ENCODE assay signal across 35 cellular contexts in the genomic region with DNA sequence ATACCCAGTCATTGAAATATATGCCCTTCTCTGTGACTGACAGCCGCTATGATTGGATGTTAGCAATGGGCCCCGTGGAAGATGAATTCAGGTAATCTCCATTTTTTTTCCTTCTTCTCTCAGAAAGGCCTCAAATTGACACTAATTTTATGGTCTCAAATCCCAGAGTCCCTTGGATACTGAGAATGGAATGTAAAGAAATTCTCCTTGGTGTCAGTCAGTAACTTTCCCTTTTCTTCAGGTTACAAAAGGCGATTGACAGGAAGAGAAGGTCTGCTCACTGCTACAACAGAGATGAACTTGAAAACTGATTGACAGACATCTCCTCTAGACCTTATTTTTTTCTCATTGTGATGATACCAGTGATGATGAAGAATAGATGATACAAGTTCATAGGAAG.
"Had no signal": no experiment of that assay in that cellular context is flagged by ENCODE, and none has a peak within 500 bp of the region (broad histone marks: within the 10 kb centered on the region; RNA-seq: fewer than 3 reads in every experiment).

No MANE protein-coding gene starts in this region.

- H3K36me3 ChIP-seq: adrenal gland, brain microvascular endothelial cell, breast epithelium had no signal

- ATAC-seq: activated CD8-positive, alpha-beta T cell treated with anti-CD3 and anti-CD28 coated beads for 36 hours; activated naive CD4-positive, alpha-beta T cell treated with anti-CD3 and anti-CD28 coated beads, Interleukin-2, amount 50 U/mL, for 72 hours; activated T-cell treated with anti-CD3 and anti-CD28 coated beads, Interleukin-2, amount 50 U/mL, for 4 hours; activated T-cell treated with anti-CD3 and anti-CD28 coated beads, Interleukin-2, amount 50 U/mL, for 72 hours; activated T-helper 17 cell treated with anti-CD3 and anti-CD28 coated beads, Interleukin-2, amount 50 U/mL, for 72 hours; body of pancreas had no signal

- H3K27me3 ChIP-seq: adrenal gland, body of pancreas, brain microvascular endothelial cell, breast epithelium had no signal

- H3K27ac Mint-ChIP-seq: activated B cell treated with CpG ODN at 0.5 μM for 24 hours; activated CD4-positive, alpha-beta T cell treated with anti-CD3 and anti-CD28 coated beads, Interleukin-2, amount 10 ng/mL, durations not matched to agents 24 days and 14 days; activated CD8-positive, alpha-beta T cell treated with anti-CD3 and anti-CD28 coated beads for 36 hours; activated naive CD4-positive, alpha-beta T cell treated with anti-CD3 and anti-CD28 coated beads for 36 hours; activated naive CD4-positive, alpha-beta T cell treated with anti-CD3 and anti-CD28 coated beads, Interleukin-2, amount 50 U/mL, for 72 hours; activated naive CD8-positive, alpha-beta T cell treated with anti-CD3 and anti-CD28 coated beads for 36 hours; activated T-cell treated with anti-CD3 and anti-CD28 coated beads, Interleukin-2, amount 50 U/mL, for 72 hours; activated T-helper 1 cell treated with anti-CD3 and anti-CD28 coated beads, Interleukin-12 subunit alpha, Interleukin-12 subunit beta, Interleukin-2, Interleukin-4 antibody, amounts not matched to agents 30 ng/mL and 10 ng/mL and 1 ng/mL, durations not matched to agents 14 hours and 24 hours and 36 hours; activated T-helper 17 cell treated with anti-CD3 and anti-CD28 coated beads, Interleukin-2, amount 50 U/mL, for 72 hours; T-helper 1 cell treated with Interleukin-12 subunit alpha and Interleukin-12 subunit beta and Interleukin-4 antibody, amounts not matched to agents 30 μg/mL and 1 μg/mL, for 36 hours; T-helper 2 cell treated with Interferon-gamma antibody and Interleukin-4, amounts not matched to agents 5 μg/mL and 100 μg/mL, for 36 hours had no signal

- DNase-seq: activated B cell treated with CpG ODN at 0.5 μM for 24 hours; activated CD4-positive, alpha-beta T cell treated with anti-CD3 and anti-CD28 coated beads for 4 hours; activated CD4-positive, alpha-beta T cell treated with anti-CD3 and anti-CD28 coated beads, Interleukin-2, amount 10 ng/mL, durations not matched to agents 24 days and 14 days; activated CD4-positive, alpha-beta T cell treated with anti-CD3 and anti-CD28 coated beads, Interleukin-2, amount 50 U/mL, for 48 hours; activated CD4-positive, CD25-positive, alpha-beta regulatory T cell treated with anti-CD3 and anti-CD28 coated beads, Interleukin-2, amount 50 U/mL, for 72 hours; activated CD8-positive, alpha-beta memory T cell treated with anti-CD3 and anti-CD28 coated beads, Interleukin-2, amount 50 U/mL, for 4 hours; activated CD8-positive, alpha-beta T cell treated with anti-CD3 and anti-CD28 coated beads for 36 hours; activated effector memory CD4-positive, alpha-beta T cell treated with anti-CD3 and anti-CD28 coated beads, Interleukin-2, amount 50 U/mL, for 16 hours; activated gamma-delta T cell treated with Interleukin-2 at 50 U/mL for 16 hours; activated naive CD4-positive, alpha-beta T cell; activated naive CD4-positive, alpha-beta T cell treated with anti-CD3 and anti-CD28 coated beads for 36 hours; activated naive CD4-positive, alpha-beta T cell treated with anti-CD3 and anti-CD28 coated beads, Interleukin-2, amount 50 U/mL, for 16 hours; activated naive CD8-positive, alpha-beta T cell treated with anti-CD3 and anti-CD28 coated beads for 36 hours; activated T-cell treated with anti-CD3 and anti-CD28 coated beads for 4 hours; activated T-cell treated with anti-CD3 and anti-CD28 coated beads, Interleukin-2, amount 50 U/mL, for 1 hour; activated T-cell treated with anti-CD3 and anti-CD28 coated beads, Interleukin-2, amount 50 U/mL, for 4 hours; activated T-cell treated with anti-CD3 and anti-CD28 coated beads, Interleukin-2, amount 50 U/mL, for 72 hours; adrenal gland; amniotic stem cell; aorta; body of pancreas; brain microvascular endothelial cell; central memory CD4-positive, alpha-beta T cell; T-helper 1 cell; T-helper 2 cell; T-helper 9 cell had no signal

- H3K36me3 Mint-ChIP-seq: activated naive CD4-positive, alpha-beta T cell treated with anti-CD3 and anti-CD28 coated beads, Interleukin-2, amount 50 U/mL, for 72 hours; activated naive CD8-positive, alpha-beta T cell treated with anti-CD3 and anti-CD28 coated beads for 36 hours had no signal

- H3K4me1 Mint-ChIP-seq: activated CD4-positive, alpha-beta T cell treated with anti-CD3 and anti-CD28 coated beads, Interleukin-2, amount 10 ng/mL, durations not matched to agents 24 days and 14 days; activated naive CD8-positive, alpha-beta T cell treated with anti-CD3 and anti-CD28 coated beads for 36 hours; activated T-helper 17 cell treated with anti-CD3 and anti-CD28 coated beads, Interleukin-2, amount 50 U/mL, for 72 hours had no signal

- H3K27ac ChIP-seq: adrenal gland, body of pancreas, brain microvascular endothelial cell, breast epithelium, VCaP had no signal

- H3K4me3 ChIP-seq: adrenal gland, body of pancreas, breast epithelium had no signal

- H3K4me1 ChIP-seq: adrenal gland, body of pancreas, breast epithelium had no signal

- H3K4me3 Mint-ChIP-seq: activated B cell treated with CpG ODN at 0.5 μM for 24 hours; activated CD4-positive, alpha-beta T cell treated with anti-CD3 and anti-CD28 coated beads, Interleukin-2, amount 10 ng/mL, durations not matched to agents 24 days and 14 days; activated CD8-positive, alpha-beta T cell treated with anti-CD3 and anti-CD28 coated beads for 36 hours; activated naive CD4-positive, alpha-beta T cell treated with anti-CD3 and anti-CD28 coated beads for 36 hours; activated naive CD8-positive, alpha-beta T cell treated with anti-CD3 and anti-CD28 coated beads for 36 hours; activated T-cell treated with anti-CD3 and anti-CD28 coated beads, Interleukin-2, amount 50 U/mL, for 4 hours; activated T-cell treated with anti-CD3 and anti-CD28 coated beads, Interleukin-2, amount 50 U/mL, for 72 hours; activated T-helper 1 cell treated with anti-CD3 and anti-CD28 coated beads, Interleukin-12 subunit alpha, Interleukin-12 subunit beta, Interleukin-2, Interleukin-4 antibody, amounts not matched to agents 30 ng/mL and 10 ng/mL and 1 ng/mL, durations not matched to agents 14 hours and 24 hours and 36 hours; activated T-helper 17 cell treated with anti-CD3 and anti-CD28 coated beads, Interleukin-2, amount 50 U/mL, for 72 hours; T-helper 1 cell treated with Interleukin-12 subunit alpha and Interleukin-12 subunit beta and Interleukin-4 antibody, amounts not matched to agents 30 μg/mL and 1 μg/mL, for 36 hours; T-helper 2 cell treated with Interferon-gamma antibody and Interleukin-4, amounts not matched to agents 5 μg/mL and 100 μg/mL, for 36 hours had no signal

- H3K9me3 Mint-ChIP-seq: activated B cell treated with CpG ODN at 0.5 μM for 24 hours; activated CD4-positive, alpha-beta T cell treated with anti-CD3 and anti-CD28 coated beads, Interleukin-2, amount 10 ng/mL, durations not matched to agents 24 days and 14 days; activated CD8-positive, alpha-beta T cell treated with anti-CD3 and anti-CD28 coated beads for 36 hours; activated T-helper 17 cell treated with anti-CD3 and anti-CD28 coated beads, Interleukin-2, amount 50 U/mL, for 72 hours; T-helper 1 cell treated with Interleukin-12 subunit alpha and Interleukin-12 subunit beta and Interleukin-4 antibody, amounts not matched to agents 30 μg/mL and 1 μg/mL, for 36 hours; T-helper 2 cell treated with Interferon-gamma antibody and Interleukin-4, amounts not matched to agents 5 μg/mL and 100 μg/mL, for 36 hours had no signal

- H3K27me3 Mint-ChIP-seq: activated B cell treated with CpG ODN at 0.5 μM for 24 hours; activated CD4-positive, alpha-beta T cell treated with anti-CD3 and anti-CD28 coated beads, Interleukin-2, amount 10 ng/mL, durations not matched to agents 24 days and 14 days; activated CD8-positive, alpha-beta T cell treated with anti-CD3 and anti-CD28 coated beads for 36 hours; activated naive CD8-positive, alpha-beta T cell treated with anti-CD3 and anti-CD28 coated beads for 36 hours; activated T-helper 17 cell treated with anti-CD3 and anti-CD28 coated beads, Interleukin-2, amount 50 U/mL, for 72 hours had no signal

- H3K9me3 ChIP-seq: adrenal gland, body of pancreas, breast epithelium had no signal

- FAIRE-seq: astrocyte, TTC549 had no signal
